ENCODE assay signal across 16 cellular contexts in genomic region chr2:111983478-111984212, GRCh38.
DNase-seq lines count a peak whose midpoint lies in the region; ATAC-seq and TF ChIP-seq lines count a peak whose summit lies in the region.
"Had no signal": no experiment of that assay in that cellular context is flagged by ENCODE, and none has a peak within 500 bp of the region (broad histone marks: within the 10 kb centered on the region; RNA-seq: fewer than 3 reads in every experiment).

No MANE protein-coding gene starts in this region.

- no peak for DNase-seq in activated T-cell treated with anti-CD3 and anti-CD28 coated beads, Interleukin-2, amount 50 U/mL, for 24 hours
- DNase-seq in activated T-cell treated with anti-CD3 and anti-CD28 coated beads, Interleukin-2, amount 50 U/mL, for 4 hours = no peak
- DNase-seq in activated T-helper 1 cell treated with anti-CD3 and anti-CD28 coated beads, Interleukin-12 subunit alpha, Interleukin-12 subunit beta, Interleukin-2, Interleukin-4 antibody, amounts not matched to agents 30 ng/mL and 10 ng/mL and 1 ng/mL, durations not matched to agents 14 hours and 24 hours and 36 hours (ENCODE audit: low spot score) = no peak
- no peak for DNase-seq in hepatocyte (ENCODE audit: low spot score)
- DNase-seq in type B pancreatic cell (ENCODE audit: extremely low spot score, unreplicated experiment) = no peak
- no peak for DNase-seq in posterior vena cava (ENCODE audit: low spot score)
- no peak for DNase-seq in upper lobe of left lung
- DNase-seq in NCI-H1694 (lab: John Stamatoyannopoulos, UW) = no peak
- DNase-seq: 8988T, GDM1, GOT3, NCI-H2029, NCI-H510A, SIG-M5 had no signal

- H3K79me2 ChIP-seq in hepatocyte = no peaks in the 10 kb centered on the region

- peak overlapping the region; percentile 81 for H3K27ac Mint-ChIP-seq in activated T-cell treated with anti-CD3 and anti-CD28 coated beads, Interleukin-2, amount 50 U/mL, for 24 hours
- H3K27ac Mint-ChIP-seq in activated T-helper 1 cell treated with anti-CD3 and anti-CD28 coated beads, Interleukin-12 subunit alpha, Interleukin-12 subunit beta, Interleukin-2, Interleukin-4 antibody, amounts not matched to agents 30 ng/mL and 10 ng/mL and 1 ng/mL, durations not matched to agents 14 hours and 24 hours and 36 hours = peak overlapping the region; percentile 46
- peak overlapping the region; percentile 92 for H3K27ac Mint-ChIP-seq in type B pancreatic cell

- peaks cover 32% of the 10 kb centered on the region for H3K4me1 Mint-ChIP-seq in activated T-cell treated with anti-CD3 and anti-CD28 coated beads, Interleukin-2, amount 50 U/mL, for 24 hours (ENCODE audit: low read depth)
- H3K4me1 Mint-ChIP-seq in activated T-cell treated with anti-CD3 and anti-CD28 coated beads, Interleukin-2, amount 50 U/mL, for 4 hours (ENCODE audit: low read depth) = peaks cover 3% of the 10 kb centered on the region
- H3K4me1 Mint-ChIP-seq in activated T-helper 1 cell treated with anti-CD3 and anti-CD28 coated beads, Interleukin-12 subunit alpha, Interleukin-12 subunit beta, Interleukin-2, Interleukin-4 antibody, amounts not matched to agents 30 ng/mL and 10 ng/mL and 1 ng/mL, durations not matched to agents 14 hours and 24 hours and 36 hours (ENCODE audit: low read depth) = peaks cover 9% of the 10 kb centered on the region
- peaks cover 52% of the 10 kb centered on the region for H3K4me1 Mint-ChIP-seq in type B pancreatic cell (ENCODE audit: unreplicated experiment)

- H3K4me3 ChIP-seq in hepatocyte (no peak overlapping the region), upper lobe of left lung (no peak overlapping the region)
- H3K4me3 ChIP-seq: BLaER1 treated with 17β-estradiol and CSF1 and Interleukin-3, amounts not matched to agents 10 nM and 100 nM had no signal

- no peaks in the 10 kb centered on the region for H3K9me2 ChIP-seq in hepatocyte (replicated peaks; ENCODE audit: insufficient read depth)

- no peaks in the 10 kb centered on the region for H3K36me3 Mint-ChIP-seq in activated T-cell treated with anti-CD3 and anti-CD28 coated beads, Interleukin-2, amount 50 U/mL, for 24 hours (ENCODE audit: low read depth)
- H3K36me3 Mint-ChIP-seq in activated T-cell treated with anti-CD3 and anti-CD28 coated beads, Interleukin-2, amount 50 U/mL, for 4 hours (ENCODE audit: insufficient read depth) = no peaks in the 10 kb centered on the region
- no peaks in the 10 kb centered on the region for H3K36me3 Mint-ChIP-seq in activated T-helper 1 cell treated with anti-CD3 and anti-CD28 coated beads, Interleukin-12 subunit alpha, Interleukin-12 subunit beta, Interleukin-2, Interleukin-4 antibody, amounts not matched to agents 30 ng/mL and 10 ng/mL and 1 ng/mL, durations not matched to agents 14 hours and 24 hours and 36 hours (ENCODE audit: low read depth)
- H3K36me3 Mint-ChIP-seq in type B pancreatic cell = peaks cover 66% of the 10 kb centered on the region

- no peaks in the 10 kb centered on the region for H3K27me3 ChIP-seq in hepatocyte
- no peaks in the 10 kb centered on the region for H3K27me3 ChIP-seq in upper lobe of left lung
- H3K27me3 ChIP-seq: BLaER1 treated with 17β-estradiol and CSF1 and Interleukin-3, amounts not matched to agents 10 nM and 100 nM had no signal

- ATAC-seq in activated T-cell treated with anti-CD3 and anti-CD28 coated beads, Interleukin-2, amount 50 U/mL, for 4 hours = no peak
- ATAC-seq in upper lobe of left lung (ENCODE audit: low FRiP score in 2 of 2) = no peak

- peak overlapping the region; percentile 72 for H3K27ac ChIP-seq in hepatocyte
- no peak overlapping the region for H3K27ac ChIP-seq in upper lobe of left lung
- H3K27ac ChIP-seq: BLaER1 treated with 17β-estradiol and CSF1 and Interleukin-3, amounts not matched to agents 10 nM and 100 nM; KMS-11 had no signal

- TF ChIP-seq EP300 in upper lobe of left lung (IDR thresholded peaks at IDR 0.05) = no peak

- intact Hi-C loops in activated T-helper 1 cell treated with anti-CD3 and anti-CD28 coated beads, Interleukin-12 subunit alpha, Interleukin-12 subunit beta, Interleukin-2, Interleukin-4 antibody, amounts not matched to agents 30 ng/mL and 10 ng/mL and 1 ng/mL, durations not matched to agents 14 hours and 24 hours and 36 hours (cut with micrococcal nuclease) = loop anchor here (1.0 to 2.0 kb wide), 2 partner anchors 31 to 52 kb away; no protein-coding TSS in a partner anchor
- intact Hi-C loops in posterior vena cava (cut with DNase I) = loop anchor here (10.0 kb wide), 2 partner anchors 59 to 79 kb away; no protein-coding TSS in a partner anchor

- no peak overlapping the region for H2AFZ ChIP-seq in hepatocyte

- H3K4me1 ChIP-seq in hepatocyte (ENCODE audit: insufficient read depth) (peaks cover 24% of the 10 kb centered on the region), upper lobe of left lung (no peaks in the 10 kb centered on the region)

- H3K36me3 ChIP-seq in hepatocyte (replicated peaks; ENCODE audit: insufficient read depth, low read depth) = no peaks in the 10 kb centered on the region
- peaks cover 18 to 48% (median 24%) of the 10 kb centered on the region in 4 donors for H3K36me3 ChIP-seq in upper lobe of left lung

- no peak for TF ChIP-seq POLR2A in upper lobe of left lung (IDR thresholded peaks at IDR 0.05)

- TF ChIP-seq CTCF in hepatocyte (IDR thresholded peaks at IDR 0.05; ENCODE audit: poor library complexity) (no peak), type B pancreatic cell (conservative IDR thresholded peaks at IDR 0.05) (no peak), upper lobe of left lung (IDR thresholded peaks at IDR 0.05) (no peak)

- no peak overlapping the region for H3K4me3 Mint-ChIP-seq in activated T-cell treated with anti-CD3 and anti-CD28 coated beads, Interleukin-2, amount 50 U/mL, for 24 hours
- no peak overlapping the region for H3K4me3 Mint-ChIP-seq in activated T-cell treated with anti-CD3 and anti-CD28 coated beads, Interleukin-2, amount 50 U/mL, for 4 hours
- no peak overlapping the region for H3K4me3 Mint-ChIP-seq in activated T-helper 1 cell treated with anti-CD3 and anti-CD28 coated beads, Interleukin-12 subunit alpha, Interleukin-12 subunit beta, Interleukin-2, Interleukin-4 antibody, amounts not matched to agents 30 ng/mL and 10 ng/mL and 1 ng/mL, durations not matched to agents 14 hours and 24 hours and 36 hours
- peak overlapping the region; percentile 66 for H3K4me3 Mint-ChIP-seq in type B pancreatic cell

- 71% methylated on average over 8 of the region's 8 CpGs for WGBS in hepatocyte (ENCODE audit: low lambda C conversion rate, missing lambda C conversion rate)
- 59 to 90% methylated on average over 5 to 8 of the region's 8 CpGs for WGBS in upper lobe of left lung, 2 donors

- H3K27me3 Mint-ChIP-seq in activated T-cell treated with anti-CD3 and anti-CD28 coated beads, Interleukin-2, amount 50 U/mL, for 24 hours = no peaks in the 10 kb centered on the region
- peaks cover 6% of the 10 kb centered on the region for H3K27me3 Mint-ChIP-seq in activated T-cell treated with anti-CD3 and anti-CD28 coated beads, Interleukin-2, amount 50 U/mL, for 4 hours (ENCODE audit: low read depth)
- peaks cover 7% of the 10 kb centered on the region for H3K27me3 Mint-ChIP-seq in activated T-helper 1 cell treated with anti-CD3 and anti-CD28 coated beads, Interleukin-12 subunit alpha, Interleukin-12 subunit beta, Interleukin-2, Interleukin-4 antibody, amounts not matched to agents 30 ng/mL and 10 ng/mL and 1 ng/mL, durations not matched to agents 14 hours and 24 hours and 36 hours (ENCODE audit: insufficient read depth)
- H3K27me3 Mint-ChIP-seq in type B pancreatic cell = no peaks in the 10 kb centered on the region

- H3K9me3 Mint-ChIP-seq in activated T-cell treated with anti-CD3 and anti-CD28 coated beads, Interleukin-2, amount 50 U/mL, for 24 hours = no peaks in the 10 kb centered on the region
- no peaks in the 10 kb centered on the region for H3K9me3 Mint-ChIP-seq in activated T-cell treated with anti-CD3 and anti-CD28 coated beads, Interleukin-2, amount 50 U/mL, for 4 hours
- H3K9me3 Mint-ChIP-seq in activated T-helper 1 cell treated with anti-CD3 and anti-CD28 coated beads, Interleukin-12 subunit alpha, Interleukin-12 subunit beta, Interleukin-2, Interleukin-4 antibody, amounts not matched to agents 30 ng/mL and 10 ng/mL and 1 ng/mL, durations not matched to agents 14 hours and 24 hours and 36 hours = no peaks in the 10 kb centered on the region
- H3K9me3 Mint-ChIP-seq in type B pancreatic cell = peaks cover 5% of the 10 kb centered on the region

- no peaks in the 10 kb centered on the region for H4K20me1 ChIP-seq in hepatocyte (ENCODE audit: insufficient read depth, poor library complexity, severe bottlenecking)

- H3K4me2 ChIP-seq in hepatocyte = no peak overlapping the region
- H3K4me2 ChIP-seq: BLaER1 treated with 17β-estradiol and CSF1 and Interleukin-3, amounts not matched to agents 10 nM and 100 nM; KMS-11 had no signal

- no peaks in the 10 kb centered on the region for H3K9me3 ChIP-seq in hepatocyte (ENCODE audit: low read depth)
- no peaks in the 10 kb centered on the region for H3K9me3 ChIP-seq in upper lobe of left lung
